Comparison of ENCODE assay signal across 16 cellular contexts in genomic region chr1:185789846-185790735, GRCh38. TPM values are rescaled to one million over a fixed set of nuclear protein-coding genes. Genes with fewer than 3 reads are reported as not detected.
A peak's percentile ranks its signal among the peaks of the same experiment; 100 is the strongest.
DNase-seq lines count a peak whose midpoint lies in the region; FAIRE-seq and TF ChIP-seq lines count a peak whose summit lies in the region.
"Had no signal": no experiment of that assay in that cellular context is flagged by ENCODE, and none has a peak within 500 bp of the region (broad histone marks: within the 10 kb centered on the region; RNA-seq: fewer than 3 reads in every experiment).

No MANE protein-coding gene starts in this region.

- no peaks in the 10 kb centered on the region for H3K4me1 ChIP-seq in breast epithelium

- TF ChIP-seq CTCF in MCF 10A (IDR thresholded peaks at IDR 0.05; ENCODE audit: unreplicated experiment): no peak
- no peak for TF ChIP-seq CTCF in breast epithelium (IDR thresholded peaks at IDR 0.05)
- no peak for TF ChIP-seq CTCF in type B pancreatic cell (conservative IDR thresholded peaks at IDR 0.05)

- H3K4me3 Mint-ChIP-seq in MCF 10A (ENCODE audit: unreplicated experiment) (no peak overlapping the region), type B pancreatic cell (no peak overlapping the region)
- H3K4me3 Mint-ChIP-seq: activated CD8-positive, alpha-beta memory T cell treated with anti-CD3 and anti-CD28 coated beads, Interleukin-2, amount 10 ng/mL, durations not matched to agents 7 days and 5 days; activated naive CD4-positive, alpha-beta T cell treated with anti-CD3 and anti-CD28 coated beads, Interleukin-2, amount 50 U/mL, for 24 hours; dendritic cell treated with granulocyte-macrophage colony-stimulating factor and Interleukin-4, amounts not matched to agents 40 ng/mL and 50 ng/mL, for 4 days; nephron had no signal

- BruUV-seq in MCF 10A (replicated peaks; lab: Mats Ljungman, UMichigan): no TSS peak

- H3K4me1 Mint-ChIP-seq in MCF 10A (ENCODE audit: insufficient read depth, unreplicated experiment) (peaks cover 6% of the 10 kb centered on the region), type B pancreatic cell (ENCODE audit: unreplicated experiment) (peaks cover 21% of the 10 kb centered on the region)
- H3K4me1 Mint-ChIP-seq: activated CD8-positive, alpha-beta memory T cell treated with anti-CD3 and anti-CD28 coated beads, Interleukin-2, amount 10 ng/mL, durations not matched to agents 7 days and 5 days; activated naive CD4-positive, alpha-beta T cell treated with anti-CD3 and anti-CD28 coated beads, Interleukin-2, amount 50 U/mL, for 24 hours had no signal

- DNase-seq in MCF 10A (ENCODE audit: unreplicated experiment) (peak; percentile 42), breast epithelium (ENCODE audit: low spot score in 2 of 2) (no peak), dermis microvascular lymphatic vessel endothelial cell (ENCODE audit: low read depth in 2 of 2) (peak; percentile 30 to 59), iris pigment epithelial cell (ENCODE audit: low read depth) (peak; percentile 19), type B pancreatic cell (ENCODE audit: extremely low spot score, unreplicated experiment) (no peak), NCI-H524 treated with DMSO at 0.1 percent for 48 hours (lab: John Stamatoyannopoulos, UW) (no peak), T-helper 9 cell (no peak), HTR-8/SVneo (ENCODE audit: insufficient read length, low spot score) (no peak)
- DNase-seq: 8988T; activated CD8-positive, alpha-beta memory T cell treated with anti-CD3 and anti-CD28 coated beads, Interleukin-2, amount 10 ng/mL, durations not matched to agents 7 days and 5 days; NCI-H1694; NCI-H69 had no signal

- CTCF ChIA-PET in MCF 10A (lab: Yijun Ruan, JAX): interaction anchor here (0.7 to 1.2 kb wide), 3 partner anchors 10 to 409 kb away, joined by 3 to 4 read pairs (median 3); no protein-coding TSS in a partner anchor

- POLR2A ChIA-PET in MCF 10A (lab: Yijun Ruan, JAX): interaction anchor here (1.3 kb wide), 1 partner anchor 70 kb away, joined by 8 read pairs; no protein-coding TSS in a partner anchor

- H3K27me3 Mint-ChIP-seq in MCF 10A (ENCODE audit: insufficient read depth, unreplicated experiment) (no peaks in the 10 kb centered on the region), type B pancreatic cell (peaks cover 6% of the 10 kb centered on the region)
- H3K27me3 Mint-ChIP-seq: dendritic cell treated with granulocyte-macrophage colony-stimulating factor and Interleukin-4, amounts not matched to agents 40 ng/mL and 50 ng/mL, for 4 days had no signal

- H3K9me3 ChIP-seq in breast epithelium: no peaks in the 10 kb centered on the region

- no peak overlapping the region for H3K4me3 ChIP-seq in breast epithelium
- H3K4me3 ChIP-seq: skin epidermis had no signal

- peak overlapping the region; percentile 2 for H3K27ac Mint-ChIP-seq in MCF 10A (ENCODE audit: low read depth, unreplicated experiment)
- peak overlapping the region; percentile 10 for H3K27ac Mint-ChIP-seq in type B pancreatic cell
- H3K27ac Mint-ChIP-seq: activated CD8-positive, alpha-beta memory T cell treated with anti-CD3 and anti-CD28 coated beads, Interleukin-2, amount 10 ng/mL, durations not matched to agents 7 days and 5 days; activated naive CD4-positive, alpha-beta T cell treated with anti-CD3 and anti-CD28 coated beads, Interleukin-2, amount 50 U/mL, for 24 hours; dendritic cell treated with granulocyte-macrophage colony-stimulating factor and Interleukin-4, amounts not matched to agents 40 ng/mL and 50 ng/mL, for 4 days had no signal

- intact Hi-C loops in MCF 10A (cut with micrococcal nuclease): no loop called here
- intact Hi-C loops in breast epithelium (cut with DNase I; ENCODE audit: low total_unique reads): no loop called here

- no peaks in the 10 kb centered on the region for H3K27me3 ChIP-seq in breast epithelium

- no peaks in the 10 kb centered on the region for H3K36me3 ChIP-seq in breast epithelium

- no peak for FAIRE-seq in HTR-8/SVneo (lab: Jason Lieb, UNC)

- no peak for TF ChIP-seq POLR2A in breast epithelium (IDR thresholded peaks at IDR 0.05)

- H3K27ac ChIP-seq in breast epithelium: peak overlapping the region in 1 of 2 donors; percentile 51

- no peaks in the 10 kb centered on the region for H3K9me3 Mint-ChIP-seq in MCF 10A (ENCODE audit: unreplicated experiment)
- H3K9me3 Mint-ChIP-seq in type B pancreatic cell: no peaks in the 10 kb centered on the region
- H3K9me3 Mint-ChIP-seq: dendritic cell treated with granulocyte-macrophage colony-stimulating factor and Interleukin-4, amounts not matched to agents 40 ng/mL and 50 ng/mL, for 4 days had no signal

- H3K36me3 Mint-ChIP-seq in MCF 10A (ENCODE audit: insufficient read depth, unreplicated experiment) (no peaks in the 10 kb centered on the region), type B pancreatic cell (no peaks in the 10 kb centered on the region)
- H3K36me3 Mint-ChIP-seq: activated CD8-positive, alpha-beta memory T cell treated with anti-CD3 and anti-CD28 coated beads, Interleukin-2, amount 10 ng/mL, durations not matched to agents 7 days and 5 days; activated naive CD4-positive, alpha-beta T cell treated with anti-CD3 and anti-CD28 coated beads, Interleukin-2, amount 50 U/mL, for 24 hours had no signal

RNA-seq across cellular contexts. Expression of gene HMCN1, which starts 55.9 kb away (rescaled TPM):
- total RNA-seq in MCF 10A (2022): 0.07 and 0.12 TPM in 2 replicates
- 10 to 100 TPM in 2 of 3 donors, 1 to 10 TPM in 1; 7.8 to 18.4 (median 11.9) TPM for total RNA-seq in breast epithelium
- total RNA-seq in dermis microvascular lymphatic vessel endothelial cell: 4.0 and 21.5 TPM in 2 replicates
- 4.1 and 13.2 TPM in 2 replicates for total RNA-seq in type B pancreatic cell (ENCODE audit: low replicate concordance)

Comparison
In these comparisons a context has a peak if more than half of its experiments do, and no peak if none do; other contexts are left out.
1. DNase-seq: peak in MCF 10A (single experiment), dermis microvascular lymphatic vessel endothelial cell (2 of 2) and iris pigment epithelial cell (single experiment); none in breast epithelium (0 of 2), type B pancreatic cell (single experiment), NCI-H524 treated with DMSO at 0.1 percent for 48 hours (single experiment), T-helper 9 cell (single experiment) and HTR-8/SVneo (single experiment).